ENCODE assay signal across 14 cellular contexts in genomic region chr3:40129510-40129909, GRCh38.
A peak's percentile ranks its signal among the peaks of the same experiment; 100 is the strongest.
DNase-seq lines count a peak whose midpoint lies in the region; ATAC-seq and TF ChIP-seq lines count a peak whose summit lies in the region.
"Had no signal": no experiment of that assay in that cellular context is flagged by ENCODE, and none has a peak within 500 bp of the region (broad histone marks: within the 10 kb centered on the region; RNA-seq: fewer than 3 reads in every experiment).

No MANE protein-coding gene starts in this region.

- H3K27ac ChIP-seq in left ventricle myocardium inferior (replicated peaks) (no peak overlapping the region), coronary artery (peak overlapping the region; percentile 56 to 69), gastrocnemius medialis (peak overlapping the region; percentile 50 to 79 (median 62)), tibial artery (peak overlapping the region; percentile 61 to 76)
- H3K27ac ChIP-seq: 22Rv1, BLaER1 had no signal

- H3K4me3 ChIP-seq in left ventricle myocardium inferior (no peak overlapping the region), coronary artery (no peak overlapping the region), gastrocnemius medialis (no peak overlapping the region), tibial artery (no peak overlapping the region)
- H3K4me3 ChIP-seq: BLaER1, HAP-1 had no signal

- H3K4me1 ChIP-seq in left ventricle myocardium inferior: no peaks in the 10 kb centered on the region
- peaks cover 0 to 5% of the 10 kb centered on the region in 2 donors for H3K4me1 ChIP-seq in gastrocnemius medialis
- H3K4me1 ChIP-seq in tibial artery: peaks cover 0 to 19% (median 3%) of the 10 kb centered on the region in 4 donors
- H3K4me1 ChIP-seq: Caco-2, HAP-1 had no signal

- H3K9me3 ChIP-seq in left ventricle myocardium inferior (replicated peaks) (peaks cover 17% of the 10 kb centered on the region), gastrocnemius medialis (no peaks in the 10 kb centered on the region), tibial artery (peaks cover 0 to 4% (median 0%) of the 10 kb centered on the region in 3 donors)
- H3K9me3 ChIP-seq: Caco-2 had no signal

- intact Hi-C loops in Right ventricle myocardium superior (cut with DNase I) (no loop called here), left ventricle myocardium inferior (cut with micrococcal nuclease) (no loop called here), gastrocnemius medialis (cut with DNase I; ENCODE audit: low total_unique reads) (no loop called here), tibial artery (cut with DNase I; ENCODE audit: low total_unique reads) (no loop called here)

- TF ChIP-seq CTCF in left ventricle myocardium inferior (IDR thresholded peaks at IDR 0.05; ENCODE audit: borderline replicate concordance): no peak
- TF ChIP-seq CTCF in coronary artery (IDR thresholded peaks at IDR 0.05): no peak
- no peak for TF ChIP-seq CTCF in gastrocnemius medialis (IDR thresholded peaks at IDR 0.05 in 4 of 5, conservative IDR thresholded peaks at IDR 0.05 in 1 of 5)
- TF ChIP-seq CTCF in tibial artery (IDR thresholded peaks at IDR 0.05): no peak

- TF ChIP-seq POLR2A in gastrocnemius medialis (IDR thresholded peaks at IDR 0.05): no peak

- ATAC-seq in Right ventricle myocardium superior (ENCODE audit: poor library complexity) (peak; percentile 36), gastrocnemius medialis (peak; percentile 39 to 65), HG03139 (IDR thresholded peaks at IDR 0.05; ENCODE audit: unreplicated experiment) (no peak)

- in situ Hi-C loops in gastrocnemius medialis (cut with MboI; ENCODE audit: low sequenced_read_pairs in 4 of 4): no loop called here

- H3K36me3 ChIP-seq in left ventricle myocardium inferior (no peaks in the 10 kb centered on the region), gastrocnemius medialis (no peaks in the 10 kb centered on the region), tibial artery (no peaks in the 10 kb centered on the region)
- H3K36me3 ChIP-seq: BLaER1, HAP-1 had no signal

- DNase-seq in Right ventricle myocardium superior: no peak
- DNase-seq in left ventricle myocardium inferior: no peak
- no peak for DNase-seq in coronary artery (ENCODE audit: low spot score)
- no peak for DNase-seq in gastrocnemius medialis
- no peak for DNase-seq in tibial artery
- DNase-seq in GDM1 (lab: John Stamatoyannopoulos, UW): no peak
- DNase-seq in DMS53 treated with DMSO at 0.1 percent for 48 hours (lab: John Stamatoyannopoulos, UW; ENCODE audit: unreplicated experiment): no peak
- DNase-seq: Caco-2; CD8-positive, alpha-beta memory T cell; DMS53 had no signal

- H3K27me3 ChIP-seq in left ventricle myocardium inferior (ENCODE audit: low read depth) (no peaks in the 10 kb centered on the region), gastrocnemius medialis (no peaks in the 10 kb centered on the region), tibial artery (no peaks in the 10 kb centered on the region)
- H3K27me3 ChIP-seq: BLaER1 had no signal
